15 cellular contexts compared by ENCODE assay signal in genomic region chr7:1401011-1401410, GRCh38.
"Had no signal": no experiment of that assay in that cellular context is flagged by ENCODE, and none has a peak within 500 bp of the region (broad histone marks: within the 10 kb centered on the region; RNA-seq: fewer than 3 reads in every experiment).

No MANE protein-coding gene starts in this region.

- H3K4me1 ChIP-seq: left lung had no signal

- H3K4me3 ChIP-seq: left lung, lung, thoracic aorta, upper lobe of left lung had no signal

- H3K4me3 Mint-ChIP-seq: brain, mesothelial cell of epicardium, natural killer cell had no signal

- DNase-seq: activated T-cell treated with anti-CD3 and anti-CD28 coated beads, Interleukin-2, amount 50 U/mL, for 1 hour; aorta; natural killer cell; stimulated activated CD4-positive, alpha-beta T cell treated with anti-CD3 and anti-CD28 coated beads, Interleukin-4, amount 100 ng/mL, for 24 hours; stimulated activated naive CD4-positive, alpha-beta T cell treated with Interleukin-2 at 50 U/mL for 16 hours; upper lobe of left lung; WERI-Rb-1 had no signal

- H3K36me3 ChIP-seq: left lung, thoracic aorta, upper lobe of left lung, WERI-Rb-1 had no signal

- H3K36me3 Mint-ChIP-seq: brain, natural killer cell had no signal

- H3K9me3 Mint-ChIP-seq: natural killer cell had no signal

- H3K27ac Mint-ChIP-seq: activated naive CD4-positive, alpha-beta T cell treated with anti-CD3 and anti-CD28 coated beads, Interleukin-2, amount 50 U/mL, for 72 hours; mesothelial cell of epicardium; natural killer cell; progenitor cell of endocrine pancreas had no signal

- H3K27ac ChIP-seq: epithelial cell of prostate, left lung, thoracic aorta, upper lobe of left lung, WERI-Rb-1 had no signal

- ATAC-seq: activated naive CD4-positive, alpha-beta T cell treated with anti-CD3 and anti-CD28 coated beads, Interleukin-2, amount 50 U/mL, for 72 hours; left lung; natural killer cell had no signal
